In the genomic region with DNA sequence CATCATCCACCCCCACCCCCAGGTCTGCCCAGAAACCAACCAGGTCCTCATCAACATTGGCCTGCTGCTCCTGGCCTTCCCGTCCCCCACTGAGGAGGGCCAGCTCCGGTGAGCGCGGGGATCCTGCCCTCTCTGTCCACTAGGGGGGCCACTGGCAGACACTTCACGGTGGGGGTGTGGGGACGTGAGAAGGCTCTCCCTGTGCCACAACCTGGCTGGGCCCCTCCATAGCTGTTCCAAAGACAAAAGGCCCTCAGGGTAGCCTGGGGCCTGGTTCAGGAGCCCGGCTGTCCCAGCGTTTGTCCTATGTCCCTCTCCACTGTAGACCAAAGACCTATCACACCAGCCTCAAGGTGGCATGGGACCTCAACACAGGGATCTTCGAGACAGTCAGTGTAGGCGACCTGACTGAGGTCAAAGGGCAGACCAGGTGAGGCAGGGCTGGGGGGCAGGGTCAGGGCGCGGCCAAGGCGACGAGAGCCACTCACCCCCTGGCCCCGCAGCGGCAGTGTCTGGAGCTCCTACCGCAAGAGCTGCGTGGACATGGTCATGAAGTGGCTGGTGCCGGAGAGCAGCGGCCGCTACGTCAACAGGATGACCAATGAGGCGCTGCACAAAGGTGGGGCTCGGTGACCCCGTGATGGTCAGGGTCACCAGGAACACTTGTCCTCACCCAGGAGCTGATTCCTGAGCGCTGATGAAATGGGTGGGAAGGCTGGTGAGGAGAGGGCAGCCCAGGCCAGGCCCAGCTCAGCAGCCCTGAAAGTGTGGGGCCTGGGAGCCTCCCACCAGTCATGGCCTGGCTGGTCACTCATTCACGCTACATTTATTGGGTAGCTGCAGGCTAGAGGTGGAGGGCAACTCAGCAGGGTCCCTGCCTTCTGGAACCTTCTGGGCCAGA, we compare ENCODE assay signal across 10 cellular contexts. TPM values are rescaled to one million over a fixed set of nuclear protein-coding genes. Genes with fewer than 3 reads are reported as not detected.
A peak's percentile ranks its signal among the peaks of the same experiment; 100 is the strongest.
DNase-seq lines count a peak whose midpoint lies in the region; ATAC-seq and FAIRE-seq lines count a peak whose summit lies in the region.
"Had no signal": no experiment of that assay in that cellular context is flagged by ENCODE, and none has a peak within 500 bp of the region (broad histone marks: within the 10 kb centered on the region; RNA-seq: fewer than 3 reads in every experiment).

No MANE protein-coding gene starts in this region.

- peaks cover 73% of the 10 kb centered on the region for H3K36me3 Mint-ChIP-seq in activated T-cell treated with anti-CD3 and anti-CD28 coated beads, Interleukin-2, amount 50 U/mL, for 24 hours (ENCODE audit: low read depth)

- peak; percentile 27 for ATAC-seq in left colon

- FAIRE-seq in GM19239 (lab: Jason Lieb, UNC), result no peak

- no peaks in the 10 kb centered on the region for H3K9me3 Mint-ChIP-seq in activated T-cell treated with anti-CD3 and anti-CD28 coated beads, Interleukin-2, amount 50 U/mL, for 24 hours

- no peak overlapping the region for H3K4me3 Mint-ChIP-seq in activated T-cell treated with anti-CD3 and anti-CD28 coated beads, Interleukin-2, amount 50 U/mL, for 24 hours

- no peaks in the 10 kb centered on the region for H3K4me1 Mint-ChIP-seq in activated T-cell treated with anti-CD3 and anti-CD28 coated beads, Interleukin-2, amount 50 U/mL, for 24 hours (ENCODE audit: low read depth)

- intact Hi-C loops in left colon (cut with DNase I, micrococcal nuclease) (no loop called here), head of caudate nucleus (cut with DNase I) (loop anchor here (10.0 kb wide), 1 partner anchor 45 kb away; the partner anchor contains the start of gene RFX1)

- H3K27ac Mint-ChIP-seq in activated T-cell treated with anti-CD3 and anti-CD28 coated beads, Interleukin-2, amount 50 U/mL, for 24 hours, result peak overlapping the region; percentile 40

- DNase-seq in AG08395 (ENCODE audit: low spot score), result peak; percentile 34
- peak; percentile 69 for DNase-seq in GM19239 (ENCODE audit: insufficient read length, low spot score)
- DNase-seq in activated T-cell treated with anti-CD3 and anti-CD28 coated beads, Interleukin-2, amount 50 U/mL, for 24 hours, result no peak
- DNase-seq in left colon, result no peak
- no peak for DNase-seq in SHP77 (lab: John Stamatoyannopoulos, UW)
- DNase-seq in SIG-M5 (lab: John Stamatoyannopoulos, UW), result no peak
- DNase-seq in head of caudate nucleus, result no peak
- DNase-seq in HT-29 (ENCODE audit: low spot score), result no peak
- DNase-seq: effector memory CD4-positive, alpha-beta T cell; NCI-H2029 had no signal

- no peaks in the 10 kb centered on the region for H3K27me3 Mint-ChIP-seq in activated T-cell treated with anti-CD3 and anti-CD28 coated beads, Interleukin-2, amount 50 U/mL, for 24 hours

RNA-seq across cellular contexts. Expression of gene DCAF15, which starts 7.9 kb away (rescaled TPM):
- total RNA-seq in left colon, result 10 to 100 TPM; 30.5 to 33.9 TPM
- 46.6 and 47.2 TPM in 2 replicates for total RNA-seq in HT-29 (2014; rRNA removed; shearing (Covaris generic))

RNA-seq across cellular contexts. Expression of gene PODNL1, which starts 22.0 kb away (rescaled TPM):
- total RNA-seq in left colon, result 1 to 10 TPM; 2.7 to 5.3 TPM
- 0.34 and 1.1 TPM in 2 replicates for total RNA-seq in HT-29 (2014; rRNA removed; shearing (Covaris generic))

RNA-seq across cellular contexts. Expression of gene RFX1, which starts 45.9 kb away (rescaled TPM):
- 10 to 100 TPM; 11.6 to 12.0 TPM for total RNA-seq in left colon
- 6.0 and 6.2 TPM in 2 replicates for total RNA-seq in HT-29 (2014; rRNA removed; shearing (Covaris generic))

RNA-seq across cellular contexts. Expression of gene CC2D1A, which starts 54.2 kb away (rescaled TPM):
- 100 to 1,000 TPM in 1 of 2 donors, 10 to 100 TPM in 1; 90.8 to 132 TPM for total RNA-seq in left colon
- 36.0 and 39.6 TPM in 2 replicates for total RNA-seq in HT-29 (2014; rRNA removed; shearing (Covaris generic))

RNA-seq across cellular contexts. Expression of gene BRME1, which starts 54.3 kb away (rescaled TPM):
- 1 to 10 TPM; 7.9 to 9.1 TPM for total RNA-seq in left colon
- 2.2 and 3.9 TPM in 2 replicates for total RNA-seq in HT-29 (2014; rRNA removed; shearing (Covaris generic))

Comparison
In these comparisons a context has a peak if more than half of its experiments do, and no peak if none do; other contexts are left out.
1. DNase-seq: peak in AG08395 (single experiment) and GM19239 (single experiment); none in activated T-cell treated with anti-CD3 and anti-CD28 coated beads, Interleukin-2, amount 50 U/mL, for 24 hours (single experiment), left colon (0 of 2), SHP77 (0 of 2), SIG-M5 (single experiment), head of caudate nucleus (0 of 42) and HT-29 (single experiment).